28 cellular contexts compared by ENCODE assay signal in genomic region chr3:170692720-170693119, GRCh38.
DNase-seq lines count a peak whose midpoint lies in the region; ATAC-seq and TF ChIP-seq lines count a peak whose summit lies in the region.
"Had no signal": no experiment of that assay in that cellular context is flagged by ENCODE, and none has a peak within 500 bp of the region (broad histone marks: within the 10 kb centered on the region; RNA-seq: fewer than 3 reads in every experiment).

No MANE protein-coding gene starts in this region.

- H3K9me3 Mint-ChIP-seq in GM23338 = no peaks in the 10 kb centered on the region; the same call in 1 of the 3 replicates
- H3K9me3 Mint-ChIP-seq: activated naive CD8-positive, alpha-beta T cell treated with anti-CD3 and anti-CD28 coated beads, Interleukin-2, amount 10 ng/mL, durations not matched to agents 7 days and 5 days; activated T-cell treated with anti-CD3 and anti-CD28 coated beads, Interleukin-2, amount 50 U/mL, for 4 hours; CD8-positive, alpha-beta T cell; effector memory CD8-positive, alpha-beta T cell; natural killer cell treated with Interleukin-12 subunit alpha and Interleukin-12 subunit beta and Interleukin-15 and Interleukin-18, amount 100 ng/mL, for 72 hours had no signal

- no peak for TF ChIP-seq CTCF in GM23338 (conservative IDR thresholded peaks at IDR 0.05; ENCODE audit: low read depth in 2 of 2)
- no peak for TF ChIP-seq CTCF in foreskin fibroblast (IDR thresholded peaks at IDR 0.05; ENCODE audit: low read depth, low read length)

- H3K4me3 Mint-ChIP-seq in GM23338 = no peak overlapping the region
- H3K4me3 Mint-ChIP-seq: activated naive CD8-positive, alpha-beta T cell treated with anti-CD3 and anti-CD28 coated beads, Interleukin-2, amount 10 ng/mL, durations not matched to agents 7 days and 5 days; activated T-cell treated with anti-CD3 and anti-CD28 coated beads, Interleukin-2, amount 50 U/mL, for 4 hours; CD8-positive, alpha-beta T cell; effector memory CD8-positive, alpha-beta T cell; natural killer cell treated with Interleukin-12 subunit alpha and Interleukin-12 subunit beta and Interleukin-15 and Interleukin-18, amount 100 ng/mL, for 72 hours had no signal

- no peaks in the 10 kb centered on the region for H3K27me3 ChIP-seq in GM23338 (ENCODE audit: insufficient read depth)
- H3K27me3 ChIP-seq: body of pancreas, left lung, ovary, Peyer's patch, right atrium auricular region, stomach, transverse colon had no signal

- H3K4me1 Mint-ChIP-seq in GM23338 = peaks cover 28% of the 10 kb centered on the region
- H3K4me1 Mint-ChIP-seq: activated naive CD8-positive, alpha-beta T cell treated with anti-CD3 and anti-CD28 coated beads, Interleukin-2, amount 10 ng/mL, durations not matched to agents 7 days and 5 days had no signal

- H3K4me1 ChIP-seq in GM23338 (ENCODE audit: insufficient read depth) = peaks cover 5% of the 10 kb centered on the region
- H3K4me1 ChIP-seq: body of pancreas, Peyer's patch, transverse colon had no signal

- no peaks in the 10 kb centered on the region for H3F3A ChIP-seq in GM23338 (replicated peaks; ENCODE audit: low read depth)

- H3K36me3 Mint-ChIP-seq in GM23338 (ENCODE audit: low read depth) = peaks cover 19% of the 10 kb centered on the region
- H3K36me3 Mint-ChIP-seq: activated naive CD8-positive, alpha-beta T cell treated with anti-CD3 and anti-CD28 coated beads, Interleukin-2, amount 10 ng/mL, durations not matched to agents 7 days and 5 days; CD8-positive, alpha-beta T cell; natural killer cell treated with Interleukin-12 subunit alpha and Interleukin-12 subunit beta and Interleukin-15 and Interleukin-18, amount 100 ng/mL, for 72 hours had no signal

- no peaks in the 10 kb centered on the region for H3K36me3 ChIP-seq in GM23338 (ENCODE audit: insufficient read depth)
- H3K36me3 ChIP-seq: left lung, ovary, Peyer's patch, right atrium auricular region, stomach, transverse colon had no signal

- peaks cover 6% of the 10 kb centered on the region for H3K27me3 Mint-ChIP-seq in GM23338 (ENCODE audit: insufficient read depth, low read depth, poor library complexity)
- H3K27me3 Mint-ChIP-seq: activated naive CD8-positive, alpha-beta T cell treated with anti-CD3 and anti-CD28 coated beads, Interleukin-2, amount 10 ng/mL, durations not matched to agents 7 days and 5 days had no signal

- H2AFZ ChIP-seq in GM23338 = peak overlapping the region; percentile 64; the same call in 1 of the 2 replicates

- no peak overlapping the region for H3K27ac Mint-ChIP-seq in GM23338
- H3K27ac Mint-ChIP-seq: activated naive CD8-positive, alpha-beta T cell treated with anti-CD3 and anti-CD28 coated beads, Interleukin-2, amount 10 ng/mL, durations not matched to agents 7 days and 5 days; CD8-positive, alpha-beta T cell; effector memory CD8-positive, alpha-beta T cell; natural killer cell treated with Interleukin-12 subunit alpha and Interleukin-12 subunit beta and Interleukin-15 and Interleukin-18, amount 100 ng/mL, for 72 hours had no signal

- no peak overlapping the region for H3K27ac ChIP-seq in GM23338 (ENCODE audit: low read depth)
- H3K27ac ChIP-seq: body of pancreas, left lung, ovary, Peyer's patch, right atrium auricular region, stomach, transverse colon had no signal

- H4K20me1 ChIP-seq in GM23338 (replicated peaks; ENCODE audit: insufficient read depth) = no peaks in the 10 kb centered on the region

- H3K9me2 ChIP-seq in GM23338 (ENCODE audit: insufficient read depth) = peaks cover 13% of the 10 kb centered on the region

- ATAC-seq in GM23338 = no peak
- ATAC-seq in GM21576 (IDR thresholded peaks at IDR 0.05; ENCODE audit: unreplicated experiment) = no peak
- ATAC-seq in left colon = no peak
- ATAC-seq: body of pancreas; CD8-positive, alpha-beta T cell; effector memory CD8-positive, alpha-beta T cell; left lung; natural killer cell treated with Interleukin-12 subunit alpha and Interleukin-12 subunit beta and Interleukin-15 and Interleukin-18, amount 100 ng/mL, for 72 hours had no signal

- DNase-seq in GM23338 (ENCODE audit: low spot score) (no peak), HPDE6-E6E7 (ENCODE audit: extremely low spot score) (peak; percentile 46), SW480 (ENCODE audit: low spot score) (peak; percentile 14), foreskin fibroblast (peak; percentile 26 to 58), SKM-1 (lab: John Stamatoyannopoulos, UW; ENCODE audit: unreplicated experiment) (no peak), left colon (no peak), activated gamma-delta T cell (lab: John Stamatoyannopoulos, UW) (no peak)
- DNase-seq: activated CD4-positive, CD25-positive, alpha-beta regulatory T cell; activated naive CD8-positive, alpha-beta T cell treated with anti-CD3 and anti-CD28 coated beads, Interleukin-2, amount 10 ng/mL, durations not matched to agents 7 days and 5 days; activated T-cell treated with anti-CD3 and anti-CD28 coated beads, Interleukin-2, amount 50 U/mL, for 4 hours; body of pancreas; CD8-positive, alpha-beta T cell; effector memory CD8-positive, alpha-beta T cell; head of caudate nucleus; left lung; midbrain; NCI-H1105 treated with DMSO at 0.1 percent for 48 hours; NCI-H2081 treated with DMSO at 0.1 percent for 48 hours; NCI-H510A treated with DMSO at 0.1 percent for 48 hours; ovary; Peyer's patch; stimulated activated CD4-positive, alpha-beta T cell treated with anti-CD3 and anti-CD28 coated beads, Interleukin-4, amount 100 ng/mL, for 4 hours; stomach; T1000; transverse colon had no signal

- H3K79me2 ChIP-seq in GM23338 (replicated peaks; ENCODE audit: insufficient read depth) = no peaks in the 10 kb centered on the region

- H3K4me3 ChIP-seq in GM23338 (no peak overlapping the region), foreskin fibroblast (ENCODE audit: low read depth in 1 of 2, low read length in 2 of 2) (no peak overlapping the region)
- H3K4me3 ChIP-seq: body of pancreas, left lung, ovary, Peyer's patch, right atrium auricular region, stomach, transverse colon had no signal

- intact Hi-C loops in left colon (cut with DNase I, micrococcal nuclease) = no loop called here

- H3K4me2 ChIP-seq in GM23338 = no peak overlapping the region

TF ChIP-seq in GM23338, 12 proteins besides CTCF, POLR2A, EP300 and RAD21 (continues in another document):
- TF ChIP-seq EZH2 (IDR thresholded peaks at IDR 0.05; ENCODE audit: low read depth, unreplicated experiment) (no peak), POLR2AphosphoS5 (IDR thresholded peaks at IDR 0.05; ENCODE audit: low read depth) (no peak), ZNF114 (CRISPR knock-in tag; IDR thresholded peaks at IDR 0.05) (no peak), STAT1 (IDR thresholded peaks at IDR 0.05; ENCODE audit: unreplicated experiment) (no peak), ETS1 (IDR thresholded peaks at IDR 0.05) (no peak), JUNB (IDR thresholded peaks at IDR 0.05; ENCODE audit: unreplicated experiment) (no peak)

Comparison
In these comparisons a context has a peak if more than half of its experiments do, and no peak if none do; other contexts are left out.
1. DNase-seq: peak in HPDE6-E6E7 (single experiment), SW480 (single experiment) and foreskin fibroblast (2 of 2); none in GM23338 (single experiment), SKM-1 (single experiment), left colon (0 of 2) and activated gamma-delta T cell (single experiment).